ENCODE assay signal across 1 cellular context in genomic region chr4:80266267-80266901, GRCh38.
TF ChIP-seq lines count a peak whose summit lies in the region.

TSS of gene FGF5 (plus strand) at chr4:80266664. CDS start at chr4:80266825, 161 bp downstream.

TF ChIP-seq in HEK293, 187 proteins besides CTCF, POLR2A, EP300 and RAD21 (continued from another document and continues in another):
- no peak for TF ChIP-seq ZNF274 (IDR thresholded peaks at IDR 0.05; ENCODE audit: low read length)
- TF ChIP-seq ZNF274 (tag by site-specific recombination; IDR thresholded peaks at IDR 0.05; ENCODE audit: borderline replicate concordance): no peak
- no peak for TF ChIP-seq ZNF658 (tag by site-specific recombination; IDR thresholded peaks at IDR 0.05)
- TF ChIP-seq ZNF19 (tag by site-specific recombination; IDR thresholded peaks at IDR 0.05; ENCODE audit: low read depth): no peak
- TF ChIP-seq ZNF223 (tag by site-specific recombination; IDR thresholded peaks at IDR 0.05): no peak
- TF ChIP-seq ZNF629 (tag by site-specific recombination; IDR thresholded peaks at IDR 0.05): no peak; the same call in 1 of the 2 replicates
- TF ChIP-seq SP3 (tag by site-specific recombination; IDR thresholded peaks at IDR 0.05): peak; percentile 64
- no peak for TF ChIP-seq ZNF555 (tag by site-specific recombination; conservative IDR thresholded peaks at IDR 0.05)
- no peak for TF ChIP-seq ZNF549 (tag by site-specific recombination; IDR thresholded peaks at IDR 0.05)
- no peak for TF ChIP-seq ZNF10 (tag by site-specific recombination; IDR thresholded peaks at IDR 0.05)
- TF ChIP-seq ZNF146 (tag by site-specific recombination; IDR thresholded peaks at IDR 0.05): no peak
- no peak for TF ChIP-seq PRDM6 (tag by site-specific recombination; IDR thresholded peaks at IDR 0.05)
- TF ChIP-seq ZNF677 (tag by site-specific recombination; IDR thresholded peaks at IDR 0.05): no peak
- no peak for TF ChIP-seq ZNF521 (tag by site-specific recombination; IDR thresholded peaks at IDR 0.05)
- TF ChIP-seq ZBTB11 (tag by site-specific recombination; conservative IDR thresholded peaks at IDR 0.05; ENCODE audit: low read depth): peak; percentile 55
- peak; percentile 53; the same call in 1 of the 2 replicates for TF ChIP-seq ZNF341 (tag by site-specific recombination; IDR thresholded peaks at IDR 0.05; ENCODE audit: low read depth)
- no peak; the same call in 1 of the 2 replicates for TF ChIP-seq HIC1 (tag by site-specific recombination; IDR thresholded peaks at IDR 0.05)
- TF ChIP-seq ZSCAN18 (tag by site-specific recombination; IDR thresholded peaks at IDR 0.05): no peak
- TF ChIP-seq ZNF777 (tag by site-specific recombination; IDR thresholded peaks at IDR 0.05; ENCODE audit: borderline replicate concordance): 0 out of 2 replicates have a peak, but pooled peaks have one; percentile 34
- peak; percentile 71 for TF ChIP-seq GLIS2 (tag by site-specific recombination; IDR thresholded peaks at IDR 0.05)
- no peak for TF ChIP-seq MEIS1 (CRISPR knock-in tag; IDR thresholded peaks at IDR 0.05; ENCODE audit: borderline replicate concordance)
- no peak for TF ChIP-seq ZNF169 (tag by site-specific recombination; IDR thresholded peaks at IDR 0.05)
- no peak for TF ChIP-seq ZNF518A (tag by site-specific recombination; conservative IDR thresholded peaks at IDR 0.05; ENCODE audit: low read depth)
- no peak for TF ChIP-seq ZNF202 (tag by site-specific recombination; IDR thresholded peaks at IDR 0.05; ENCODE audit: borderline replicate concordance)
- TF ChIP-seq ZEB2 (tag by site-specific recombination; IDR thresholded peaks at IDR 0.05): peak; percentile 42
- TF ChIP-seq ZNF670 (tag by site-specific recombination; IDR thresholded peaks at IDR 0.05; ENCODE audit: low read depth): no peak
- TF ChIP-seq SP2 (tag by site-specific recombination; IDR thresholded peaks at IDR 0.05): peak; percentile 61
- TF ChIP-seq PRDM2 (tag by site-specific recombination; IDR thresholded peaks at IDR 0.05; ENCODE audit: borderline replicate concordance): no peak
- TF ChIP-seq ZBTB8A (tag by site-specific recombination; IDR thresholded peaks at IDR 0.05): peak; percentile 96
- no peak for TF ChIP-seq SALL2 (tag by site-specific recombination; IDR thresholded peaks at IDR 0.05; ENCODE audit: borderline replicate concordance)
- TF ChIP-seq ZNF157 (tag by site-specific recombination; IDR thresholded peaks at IDR 0.05): no peak
- TF ChIP-seq OVOL3 (tag by site-specific recombination; IDR thresholded peaks at IDR 0.05): no peak
- TF ChIP-seq TCF7L2 (IDR thresholded peaks at IDR 0.05; ENCODE audit: borderline replicate concordance, low read depth, low read length): no peak
- TF ChIP-seq ZNF37A (tag by site-specific recombination; IDR thresholded peaks at IDR 0.05): 0 out of 2 replicates have a peak, but pooled peaks have one; percentile 50
- 0 out of 2 replicates have a peak, but pooled peaks have one; percentile 23 for TF ChIP-seq KLF16 (tag by site-specific recombination; IDR thresholded peaks at IDR 0.05)
- peak; percentile 86 for TF ChIP-seq ZBTB26 (tag by site-specific recombination; optimal IDR thresholded peaks at IDR 0.05)
- no peak for TF ChIP-seq ZNF155 (tag by site-specific recombination; IDR thresholded peaks at IDR 0.05)
- TF ChIP-seq ZNF660 (tag by site-specific recombination; IDR thresholded peaks at IDR 0.05): peak; percentile 61; the same call in 1 of the 2 replicates
